Comparison of ENCODE assay signal across 1 cellular context in the genomic region with DNA sequence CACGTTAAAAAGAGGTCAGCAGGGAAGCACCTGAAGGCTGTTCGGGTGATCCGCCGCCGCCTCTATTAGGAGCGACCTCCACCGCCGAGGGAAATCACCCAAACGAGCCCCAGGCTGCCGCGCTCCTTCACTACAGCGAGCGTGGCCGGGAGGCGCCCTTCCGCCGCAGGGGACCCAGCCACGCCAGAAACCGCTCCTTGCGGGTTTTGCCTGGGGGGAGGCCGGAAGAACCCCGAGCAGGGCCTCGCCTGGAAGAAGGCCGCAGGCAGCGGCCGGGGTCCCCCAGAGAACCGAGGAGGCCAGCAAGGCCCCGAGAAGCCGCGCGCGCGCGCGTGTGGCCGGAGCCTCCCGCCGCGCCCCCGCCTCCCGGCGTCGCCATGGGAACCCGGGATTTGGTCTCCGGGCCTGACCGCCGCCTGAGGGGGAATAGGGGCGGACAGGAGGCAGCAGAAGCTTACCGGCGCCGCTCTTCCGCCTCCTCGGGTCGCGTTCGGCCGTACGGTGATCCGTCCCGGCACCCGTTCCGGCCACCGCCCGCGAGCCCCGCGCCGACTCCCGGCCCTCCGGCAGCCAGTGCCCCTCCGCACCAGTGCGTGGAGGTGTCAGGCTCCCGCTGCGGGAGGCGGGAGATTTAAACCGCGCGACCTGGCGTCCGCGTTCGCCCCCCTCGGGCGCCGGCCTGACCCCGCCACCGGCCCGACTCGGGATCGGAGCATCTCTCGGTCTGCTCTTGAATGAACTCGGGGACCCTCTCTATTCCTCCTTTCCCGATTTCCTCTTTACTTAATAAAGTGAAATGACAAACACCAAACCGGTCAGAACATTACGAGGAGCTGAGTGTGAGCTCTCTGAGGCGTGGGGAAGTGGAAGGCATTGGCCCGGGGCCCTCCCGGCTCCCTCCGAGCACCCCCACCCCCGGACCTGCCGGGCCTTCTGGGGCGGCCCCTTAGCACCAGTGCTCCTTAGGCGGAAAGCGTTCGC.
TF ChIP-seq lines count a peak whose summit lies in the region.

A gene (minus strand): TSS at position 606 of the 981 bp plus-strand sequence. CDS start 42,757 bp downstream, outside the sequence.

TF ChIP-seq in HEK293, 187 proteins besides CTCF, POLR2A, EP300 and RAD21 (continued from another document):
- peak; percentile 97 for TF ChIP-seq ZNF335 (tag by site-specific recombination; conservative IDR thresholded peaks at IDR 0.05)
- peak; percentile 40; the same call in 1 of the 2 replicates for TF ChIP-seq ZBTB7A (tag by site-specific recombination; IDR thresholded peaks at IDR 0.05; ENCODE audit: low read depth)
- TF ChIP-seq, protein P1, sequence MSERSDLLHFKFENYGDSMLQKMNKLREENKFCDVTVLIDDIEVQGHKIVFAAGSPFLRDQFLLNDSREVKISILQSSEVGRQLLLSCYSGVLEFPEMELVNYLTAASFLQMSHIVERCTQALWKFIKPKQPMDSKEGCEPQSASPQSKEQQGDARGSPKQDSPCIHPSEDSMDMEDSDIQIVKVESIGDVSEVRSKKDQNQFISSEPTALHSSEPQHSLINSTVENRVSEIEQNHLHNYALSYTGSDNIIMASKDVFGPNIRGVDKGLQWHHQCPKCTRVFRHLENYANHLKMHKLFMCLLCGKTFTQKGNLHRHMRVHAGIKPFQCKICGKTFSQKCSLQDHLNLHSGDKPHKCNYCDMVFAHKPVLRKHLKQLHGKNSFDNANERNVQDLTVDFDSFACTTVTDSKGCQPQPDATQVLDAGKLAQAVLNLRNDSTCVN (tag by site-specific recombination; optimal IDR thresholded peaks at IDR 0.05), result peak; percentile 89
- TF ChIP-seq GLIS1 (tag by site-specific recombination; IDR thresholded peaks at IDR 0.05), result peak; percentile 65
- TF ChIP-seq, protein P2, sequence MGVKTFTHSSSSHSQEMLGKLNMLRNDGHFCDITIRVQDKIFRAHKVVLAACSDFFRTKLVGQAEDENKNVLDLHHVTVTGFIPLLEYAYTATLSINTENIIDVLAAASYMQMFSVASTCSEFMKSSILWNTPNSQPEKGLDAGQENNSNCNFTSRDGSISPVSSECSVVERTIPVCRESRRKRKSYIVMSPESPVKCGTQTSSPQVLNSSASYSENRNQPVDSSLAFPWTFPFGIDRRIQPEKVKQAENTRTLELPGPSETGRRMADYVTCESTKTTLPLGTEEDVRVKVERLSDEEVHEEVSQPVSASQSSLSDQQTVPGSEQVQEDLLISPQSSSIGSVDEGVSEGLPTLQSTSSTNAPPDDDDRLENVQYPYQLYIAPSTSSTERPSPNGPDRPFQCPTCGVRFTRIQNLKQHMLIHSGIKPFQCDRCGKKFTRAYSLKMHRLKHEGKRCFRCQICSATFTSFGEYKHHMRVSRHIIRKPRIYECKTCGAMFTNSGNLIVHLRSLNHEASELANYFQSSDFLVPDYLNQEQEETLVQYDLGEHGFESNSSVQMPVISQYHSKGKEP (tag by site-specific recombination; IDR thresholded peaks at IDR 0.05), result no peak
- TF ChIP-seq ZNF555 (tag by site-specific recombination; conservative IDR thresholded peaks at IDR 0.05), result no peak
- TF ChIP-seq TCF7L2 (IDR thresholded peaks at IDR 0.05; ENCODE audit: borderline replicate concordance, low read depth, low read length), result no peak
- TF ChIP-seq ZFP37 (tag by site-specific recombination; IDR thresholded peaks at IDR 0.05), result 0 out of 2 replicates have a peak, but pooled peaks have one; percentile 16
- TF ChIP-seq ZNF223 (tag by site-specific recombination; IDR thresholded peaks at IDR 0.05), result no peak
- TF ChIP-seq ZNF140 (tag by site-specific recombination; IDR thresholded peaks at IDR 0.05), result no peak
- TF ChIP-seq KLF16 (tag by site-specific recombination; IDR thresholded peaks at IDR 0.05), result no peak
- no peak for TF ChIP-seq ZNF146 (tag by site-specific recombination; IDR thresholded peaks at IDR 0.05)
- peak; percentile 17; the same call in 1 of the 2 replicates for TF ChIP-seq ZEB2 (tag by site-specific recombination; IDR thresholded peaks at IDR 0.05)
- TF ChIP-seq ZXDB (tag by site-specific recombination; IDR thresholded peaks at IDR 0.05), result 0 out of 2 replicates have a peak, but pooled peaks have one; percentile 39
